Comparison of ENCODE assay signal across 1 cellular context in the genomic region with DNA sequence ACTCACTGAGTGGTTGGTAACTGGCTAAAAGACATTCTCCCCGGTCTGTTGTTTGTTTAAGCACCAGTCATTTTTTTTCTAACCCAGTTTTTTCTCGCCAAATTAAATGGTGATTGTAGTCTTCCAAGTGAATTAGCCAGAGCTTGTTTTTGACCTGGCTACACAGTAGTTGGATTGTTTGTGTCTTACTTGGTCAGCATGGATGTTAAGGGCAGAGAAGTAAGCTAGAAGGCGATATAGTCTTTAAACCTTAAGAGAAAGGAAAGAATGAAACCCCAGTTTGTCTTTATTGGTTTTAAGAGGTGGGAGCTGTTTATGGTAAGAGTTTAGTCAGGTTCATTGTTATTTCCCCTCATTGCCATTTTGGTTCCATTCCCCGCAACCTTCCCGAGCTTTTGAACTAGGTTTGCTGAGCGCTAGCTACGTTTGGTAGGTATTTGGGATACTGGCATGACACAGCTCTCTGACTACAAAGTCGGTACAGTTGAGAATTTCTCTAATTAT.
TF ChIP-seq lines count a peak whose summit lies in the region.

No MANE protein-coding gene starts in this region.

TF ChIP-seq in HepG2, 621 proteins besides CTCF, POLR2A, EP300 and RAD21 (continued from another document and continues in another):
- TF ChIP-seq ZGPAT (CRISPR knock-in tag; IDR thresholded peaks at IDR 0.05) (peak; percentile 37; the same call in 1 of the 2 replicates), ZNF839 (CRISPR knock-in tag; IDR thresholded peaks at IDR 0.05; ENCODE audit: borderline replicate concordance) (no peak), NAIF1 (CRISPR knock-in tag; IDR thresholded peaks at IDR 0.05; ENCODE audit: borderline replicate concordance) (0 out of 2 replicates have a peak, but pooled peaks have one; percentile 41), RXRA (CRISPR knock-in tag; IDR thresholded peaks at IDR 0.05) (no peak), IRF9 (CRISPR knock-in tag; IDR thresholded peaks at IDR 0.05; ENCODE audit: borderline replicate concordance) (no peak), RBM22 (optimal IDR thresholded peaks at IDR 0.05; ENCODE audit: low read length) (no peak), JUN (CRISPR knock-in tag; IDR thresholded peaks at IDR 0.05) (no peak), SSRP1 (CRISPR knock-in tag; IDR thresholded peaks at IDR 0.05) (no peak), RORA (CRISPR knock-in tag; IDR thresholded peaks at IDR 0.05) (no peak), GMEB1 (CRISPR knock-in tag; IDR thresholded peaks at IDR 0.05; ENCODE audit: borderline replicate concordance) (no peak), ZBTB42 (CRISPR knock-in tag; IDR thresholded peaks at IDR 0.05) (no peak), CREBL2 (CRISPR knock-in tag; IDR thresholded peaks at IDR 0.05; ENCODE audit: borderline replicate concordance) (no peak), SNAI1 (CRISPR knock-in tag; IDR thresholded peaks at IDR 0.05; ENCODE audit: borderline replicate concordance) (no peak), ZBTB46 (CRISPR knock-in tag; IDR thresholded peaks at IDR 0.05; ENCODE audit: borderline replicate concordance) (no peak), ZKSCAN5 (CRISPR knock-in tag; IDR thresholded peaks at IDR 0.05) (no peak), HCFC1 (IDR thresholded peaks at IDR 0.05; ENCODE audit: low read depth, low read length) (no peak), PHF21A (CRISPR knock-in tag; IDR thresholded peaks at IDR 0.05) (peak; percentile 38; the same call in 1 of the 2 replicates), SMARCE1 (IDR thresholded peaks at IDR 0.05; ENCODE audit: borderline replicate concordance) (no peak), SAFB2 (CRISPR knock-in tag; IDR thresholded peaks at IDR 0.05; ENCODE audit: borderline replicate concordance, low read depth) (no peak), FOXK1 (CRISPR knock-in tag; IDR thresholded peaks at IDR 0.05; ENCODE audit: borderline replicate concordance, low read depth) (no peak), NCOA2 (CRISPR knock-in tag; IDR thresholded peaks at IDR 0.05) (no peak), SMAD1 (CRISPR knock-in tag; IDR thresholded peaks at IDR 0.05; ENCODE audit: borderline replicate concordance, low read depth) (no peak), ZNF775 (CRISPR knock-in tag; IDR thresholded peaks at IDR 0.05; ENCODE audit: borderline replicate concordance) (no peak), CC2D1A (CRISPR knock-in tag; IDR thresholded peaks at IDR 0.05) (no peak), ZNF414 (CRISPR knock-in tag; IDR thresholded peaks at IDR 0.05) (no peak), ZNF629 (CRISPR knock-in tag; conservative IDR thresholded peaks at IDR 0.05) (no peak), SMARCC2 (IDR thresholded peaks at IDR 0.05) (no peak), ZNF879 (CRISPR knock-in tag; IDR thresholded peaks at IDR 0.05) (no peak), CEBPZ (IDR thresholded peaks at IDR 0.05; ENCODE audit: low read length) (no peak), GLI4 (CRISPR knock-in tag; IDR thresholded peaks at IDR 0.05; ENCODE audit: borderline replicate concordance) (no peak), ZNF550 (CRISPR knock-in tag; IDR thresholded peaks at IDR 0.05; ENCODE audit: borderline replicate concordance) (no peak)
- TF ChIP-seq, protein P1, sequence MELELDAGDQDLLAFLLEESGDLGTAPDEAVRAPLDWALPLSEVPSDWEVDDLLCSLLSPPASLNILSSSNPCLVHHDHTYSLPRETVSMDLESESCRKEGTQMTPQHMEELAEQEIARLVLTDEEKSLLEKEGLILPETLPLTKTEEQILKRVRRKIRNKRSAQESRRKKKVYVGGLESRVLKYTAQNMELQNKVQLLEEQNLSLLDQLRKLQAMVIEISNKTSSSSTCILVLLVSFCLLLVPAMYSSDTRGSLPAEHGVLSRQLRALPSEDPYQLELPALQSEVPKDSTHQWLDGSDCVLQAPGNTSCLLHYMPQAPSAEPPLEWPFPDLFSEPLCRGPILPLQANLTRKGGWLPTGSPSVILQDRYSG (CRISPR knock-in tag; IDR thresholded peaks at IDR 0.05) = 0 out of 2 replicates have a peak, but pooled peaks have one; percentile 25
- TF ChIP-seq, protein P2, sequence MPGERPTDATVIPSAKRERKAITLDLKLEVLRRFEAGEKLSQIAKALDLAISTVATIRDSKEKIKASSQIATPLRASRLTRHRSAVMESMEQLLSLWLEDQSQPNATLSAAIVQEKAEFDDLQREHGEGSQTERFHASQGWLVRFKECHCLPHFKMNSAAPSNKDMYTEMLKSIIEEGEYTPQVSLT (CRISPR knock-in tag; IDR thresholded peaks at IDR 0.05; ENCODE audit: borderline replicate concordance, low read depth) = no peak
- TF ChIP-seq, protein P3, sequence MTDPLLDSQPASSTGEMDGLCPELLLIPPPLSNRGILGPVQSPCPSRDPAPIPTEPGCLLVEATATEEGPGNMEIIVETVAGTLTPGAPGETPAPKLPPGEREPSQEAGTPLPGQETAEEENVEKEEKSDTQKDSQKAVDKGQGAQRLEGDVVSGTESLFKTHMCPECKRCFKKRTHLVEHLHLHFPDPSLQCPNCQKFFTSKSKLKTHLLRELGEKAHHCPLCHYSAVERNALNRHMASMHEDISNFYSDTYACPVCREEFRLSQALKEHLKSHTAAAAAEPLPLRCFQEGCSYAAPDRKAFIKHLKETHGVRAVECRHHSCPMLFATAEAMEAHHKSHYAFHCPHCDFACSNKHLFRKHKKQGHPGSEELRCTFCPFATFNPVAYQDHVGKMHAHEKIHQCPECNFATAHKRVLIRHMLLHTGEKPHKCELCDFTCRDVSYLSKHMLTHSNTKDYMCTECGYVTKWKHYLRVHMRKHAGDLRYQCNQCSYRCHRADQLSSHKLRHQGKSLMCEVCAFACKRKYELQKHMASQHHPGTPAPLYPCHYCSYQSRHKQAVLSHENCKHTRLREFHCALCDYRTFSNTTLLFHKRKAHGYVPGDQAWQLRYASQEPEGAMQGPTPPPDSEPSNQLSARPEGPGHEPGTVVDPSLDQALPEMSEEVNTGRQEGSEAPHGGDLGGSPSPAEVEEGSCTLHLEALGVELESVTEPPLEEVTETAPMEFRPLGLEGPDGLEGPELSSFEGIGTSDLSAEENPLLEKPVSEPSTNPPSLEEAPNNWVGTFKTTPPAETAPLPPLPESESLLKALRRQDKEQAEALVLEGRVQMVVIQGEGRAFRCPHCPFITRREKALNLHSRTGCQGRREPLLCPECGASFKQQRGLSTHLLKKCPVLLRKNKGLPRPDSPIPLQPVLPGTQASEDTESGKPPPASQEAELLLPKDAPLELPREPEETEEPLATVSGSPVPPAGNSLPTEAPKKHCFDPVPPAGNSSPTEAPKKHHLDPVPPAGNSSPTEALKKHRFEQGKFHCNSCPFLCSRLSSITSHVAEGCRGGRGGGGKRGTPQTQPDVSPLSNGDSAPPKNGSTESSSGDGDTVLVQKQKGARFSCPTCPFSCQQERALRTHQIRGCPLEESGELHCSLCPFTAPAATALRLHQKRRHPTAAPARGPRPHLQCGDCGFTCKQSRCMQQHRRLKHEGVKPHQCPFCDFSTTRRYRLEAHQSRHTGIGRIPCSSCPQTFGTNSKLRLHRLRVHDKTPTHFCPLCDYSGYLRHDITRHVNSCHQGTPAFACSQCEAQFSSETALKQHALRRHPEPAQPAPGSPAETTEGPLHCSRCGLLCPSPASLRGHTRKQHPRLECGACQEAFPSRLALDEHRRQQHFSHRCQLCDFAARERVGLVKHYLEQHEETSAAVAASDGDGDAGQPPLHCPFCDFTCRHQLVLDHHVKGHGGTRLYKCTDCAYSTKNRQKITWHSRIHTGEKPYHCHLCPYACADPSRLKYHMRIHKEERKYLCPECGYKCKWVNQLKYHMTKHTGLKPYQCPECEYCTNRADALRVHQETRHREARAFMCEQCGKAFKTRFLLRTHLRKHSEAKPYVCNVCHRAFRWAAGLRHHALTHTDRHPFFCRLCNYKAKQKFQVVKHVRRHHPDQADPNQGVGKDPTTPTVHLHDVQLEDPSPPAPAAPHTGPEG (CRISPR knock-in tag; IDR thresholded peaks at IDR 0.05) = no peak
